ENCODE assay signal across 18 cellular contexts in the genomic region with DNA sequence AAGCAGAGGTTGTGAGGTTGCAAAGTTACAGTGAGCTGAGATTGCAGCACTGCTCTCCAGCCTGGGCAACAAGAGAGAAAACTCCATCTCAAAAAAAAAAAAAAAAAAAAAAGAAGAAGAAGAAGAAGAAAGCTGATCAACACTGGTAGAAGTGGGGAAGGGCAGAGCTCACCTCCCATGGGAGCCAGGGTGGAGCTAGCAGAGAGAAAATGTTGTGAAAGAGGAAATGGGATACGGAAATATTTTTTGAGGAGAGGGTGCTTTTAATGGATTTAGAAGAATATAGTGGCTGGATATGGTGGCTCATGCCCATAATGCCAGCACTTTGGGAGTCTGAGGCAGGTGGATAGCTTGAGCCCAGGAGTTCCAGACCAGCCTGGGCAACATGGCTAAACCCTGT. TPM values are rescaled to one million over a fixed set of nuclear protein-coding genes. Genes with fewer than 3 reads are reported as not detected.
DNase-seq lines count a peak whose midpoint lies in the region; ATAC-seq and TF ChIP-seq lines count a peak whose summit lies in the region.
"Had no signal": no experiment of that assay in that cellular context is flagged by ENCODE, and none has a peak within 500 bp of the region (broad histone marks: within the 10 kb centered on the region; RNA-seq: fewer than 3 reads in every experiment).

No MANE protein-coding gene starts in this region.

- no peak overlapping the region for H3K9ac ChIP-seq in BLaER1 treated with 17β-estradiol and CSF1 and Interleukin-3, amounts not matched to agents 10 nM and 100 nM
- no peak overlapping the region for H3K9ac ChIP-seq in skeletal muscle tissue (ENCODE audit: low read depth in 1 of 3, low read length in 3 of 3)
- H3K9ac ChIP-seq: GM23248 had no signal

- no peak overlapping the region for H3K4me3 Mint-ChIP-seq in central memory CD8-positive, alpha-beta T cell
- H3K4me3 Mint-ChIP-seq in mesothelial cell of epicardium: no peak overlapping the region
- H3K4me3 Mint-ChIP-seq: CD8-positive, alpha-beta T cell had no signal

- H3K4me1 Mint-ChIP-seq in central memory CD8-positive, alpha-beta T cell: no peaks in the 10 kb centered on the region
- H3K4me1 Mint-ChIP-seq in mesothelial cell of epicardium: no peaks in the 10 kb centered on the region

- intact Hi-C loops in left ventricle myocardium superior (cut with micrococcal nuclease) (no loop called here), cardiac septum (cut with DNase I) (no loop called here)

- no peaks in the 10 kb centered on the region for H3K9me3 Mint-ChIP-seq in central memory CD8-positive, alpha-beta T cell
- H3K9me3 Mint-ChIP-seq in mesothelial cell of epicardium: peaks cover 7% of the 10 kb centered on the region
- H3K9me3 Mint-ChIP-seq: CD8-positive, alpha-beta T cell had no signal

- no peaks in the 10 kb centered on the region for H3K27me3 ChIP-seq in BLaER1 treated with 17β-estradiol and CSF1 and Interleukin-3, amounts not matched to agents 10 nM and 100 nM
- peaks cover 6 to 8% (median 7%) of the 10 kb centered on the region in 3 donors for H3K27me3 ChIP-seq in skeletal muscle tissue (ENCODE audit: control insufficient read depth in 3 of 3, insufficient read depth in 3 of 3, low read length in 3 of 3)

- H3K27ac Mint-ChIP-seq in central memory CD8-positive, alpha-beta T cell (ENCODE audit: low read depth): peak overlapping the region; percentile 10
- H3K27ac Mint-ChIP-seq in mesothelial cell of epicardium: no peak overlapping the region
- H3K27ac Mint-ChIP-seq: CD8-positive, alpha-beta T cell had no signal

- H3K27me3 Mint-ChIP-seq in central memory CD8-positive, alpha-beta T cell: peaks cover 14% of the 10 kb centered on the region
- peaks cover 33% of the 10 kb centered on the region for H3K27me3 Mint-ChIP-seq in mesothelial cell of epicardium (ENCODE audit: low read depth)

- no peaks in the 10 kb centered on the region for H3K36me3 ChIP-seq in BLaER1 treated with 17β-estradiol and CSF1 and Interleukin-3, amounts not matched to agents 10 nM and 100 nM
- H3K36me3 ChIP-seq in skeletal muscle tissue (ENCODE audit: control insufficient read depth in 3 of 3, insufficient read depth in 3 of 3, low read length in 3 of 3): no peaks in the 10 kb centered on the region

- no peaks in the 10 kb centered on the region for H4K20me1 ChIP-seq in BLaER1 treated with 17β-estradiol and CSF1 and Interleukin-3, amounts not matched to agents 10 nM and 100 nM

- ATAC-seq in left ventricle myocardium superior: peak; percentile 36
- no peak for ATAC-seq in central memory CD8-positive, alpha-beta T cell (replicated peaks; ENCODE audit: extremely low read depth, poor library complexity, severe bottlenecking)
- ATAC-seq: CD8-positive, alpha-beta T cell; K562 had no signal

- H3K9me3 ChIP-seq in BLaER1 treated with 17β-estradiol and CSF1 and Interleukin-3, amounts not matched to agents 10 nM and 100 nM (replicated peaks in 1 of 11): peaks cover 8 to 30% (median 18%) of the 10 kb centered on the region in 11 experiments; a peak in 20 of 22 replicates
- H3K9me3 ChIP-seq in skeletal muscle tissue (ENCODE audit: control insufficient read depth in 3 of 3, low read length in 3 of 3): no peaks in the 10 kb centered on the region

- no peak overlapping the region for H3K27ac ChIP-seq in BLaER1 treated with 17β-estradiol and CSF1 and Interleukin-3, amounts not matched to agents 10 nM and 100 nM
- H3K27ac ChIP-seq in skeletal muscle tissue (ENCODE audit: low read depth, low read length): peak overlapping the region; percentile 19
- H3K27ac ChIP-seq: GM23248, HL-60 had no signal

- no peak overlapping the region for H3K4me3 ChIP-seq in BLaER1 treated with 17β-estradiol and CSF1 and Interleukin-3, amounts not matched to agents 10 nM and 100 nM
- no peak overlapping the region for H3K4me3 ChIP-seq in skeletal muscle tissue (ENCODE audit: low read length in 3 of 3)
- H3K4me3 ChIP-seq: GM23248, K562 had no signal

- peaks cover 2% of the 10 kb centered on the region for H3K36me3 Mint-ChIP-seq in central memory CD8-positive, alpha-beta T cell (ENCODE audit: insufficient read depth)
- no peaks in the 10 kb centered on the region for H3K36me3 Mint-ChIP-seq in mesothelial cell of epicardium
- H3K36me3 Mint-ChIP-seq: CD8-positive, alpha-beta T cell had no signal

- H3K4me2 ChIP-seq in BLaER1 treated with 17β-estradiol and CSF1 and Interleukin-3, amounts not matched to agents 10 nM and 100 nM: peak overlapping the region; percentile 37 to 80 (median 57)

- TF ChIP-seq CTCF in mesothelial cell of epicardium (IDR thresholded peaks at IDR 0.05; ENCODE audit: unreplicated experiment): no peak

- DNase-seq in left ventricle myocardium superior (peak; percentile 46), cardiac septum (ENCODE audit: low spot score) (no peak), mesothelial cell of epicardium (ENCODE audit: low spot score in 2 of 2, unreplicated experiment in 2 of 2) (no peak), putamen (ENCODE audit: low spot score) (no peak)
- no peak for DNase-seq in central memory CD8-positive, alpha-beta T cell (ENCODE audit: low spot score in 2 of 2)
- DNase-seq: AML-193; Calu3; CD8-positive, alpha-beta T cell; DMS79 treated with DMSO at 0.1 percent for 48 hours; GF-D8; GM23248; HCEC 1CT; IMR-90 had no signal

- peaks cover 16 to 49% (median 39%) of the 10 kb centered on the region in 10 experiments for H3K4me1 ChIP-seq in BLaER1 treated with 17β-estradiol and CSF1 and Interleukin-3, amounts not matched to agents 10 nM and 100 nM
- H3K4me1 ChIP-seq in skeletal muscle tissue (ENCODE audit: control insufficient read depth in 3 of 3, insufficient read depth in 3 of 3, low read length in 3 of 3): peaks cover 0 to 3% (median 0%) of the 10 kb centered on the region in 3 donors

RNA-seq across cellular contexts. Expression of gene GPR42, which starts 6.8 kb away (rescaled TPM):
- total RNA-seq in left ventricle myocardium superior (not detected), cardiac septum (not detected), skeletal muscle tissue (not detected), mesothelial cell of epicardium (not detected in 3 replicates)
- total RNA-seq: Calu3; CD8-positive, alpha-beta T cell; GM23248; HT1080; IMR-90; K562 had no signal

RNA-seq across cellular contexts. Expression of gene FFAR3, which starts 19.4 kb away (rescaled TPM):
- total RNA-seq in left ventricle myocardium superior (not detected), cardiac septum (not detected), skeletal muscle tissue (not detected), mesothelial cell of epicardium (0.27 to 0.31 TPM in 2 of 3 replicates, not detected in the other)
- total RNA-seq: Calu3; CD8-positive, alpha-beta T cell; GM23248; IMR-90; K562 had no signal

RNA-seq across cellular contexts. Expression of gene FFAR1, which starts 30.0 kb away (rescaled TPM):
- total RNA-seq in left ventricle myocardium superior: not detected
- total RNA-seq in cardiac septum: not detected
- not detected for total RNA-seq in skeletal muscle tissue
- total RNA-seq in mesothelial cell of epicardium: 0.96 to 1.3 TPM (median 1.2 TPM) in 3 replicates
- total RNA-seq: Calu3, GM23248, IMR-90, K562 had no signal

RNA-seq across cellular contexts. Expression of gene CD22, which starts 48.7 kb away (rescaled TPM):
- total RNA-seq in left ventricle myocardium superior (0.52 TPM), cardiac septum (0.70 TPM), skeletal muscle tissue (4.7 TPM), mesothelial cell of epicardium (54.6 to 59.9 TPM (median 56.3 TPM) in 3 replicates)
- total RNA-seq: GM23248 had no signal
